Comparison of ENCODE assay signal across 20 cellular contexts in the genomic region with DNA sequence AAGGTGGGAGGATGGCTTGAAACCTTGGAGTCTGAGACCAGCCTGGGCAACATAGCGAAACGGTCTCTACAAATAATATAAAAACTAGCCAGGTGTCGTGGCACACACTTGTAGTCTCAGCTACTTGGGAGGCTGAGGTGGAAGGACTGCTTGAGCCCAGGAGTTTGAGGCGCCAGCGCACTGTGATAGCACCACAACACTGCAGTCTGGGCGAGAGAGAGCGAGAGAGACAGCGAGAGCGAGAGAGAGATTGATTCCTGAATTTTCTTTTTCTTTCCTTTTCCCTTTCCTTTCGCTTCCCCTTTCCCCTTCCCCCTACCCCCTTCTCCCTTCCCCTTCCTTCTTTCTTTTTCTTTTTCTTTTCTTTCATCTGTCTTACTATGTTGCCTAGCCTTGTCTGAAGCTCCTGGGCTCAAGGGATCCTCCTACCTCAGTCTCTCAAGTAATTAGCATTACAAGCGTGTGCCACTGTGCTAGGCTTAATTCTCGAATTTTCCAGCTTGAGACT.
DNase-seq lines count a peak whose midpoint lies in the region; ATAC-seq, FAIRE-seq and TF ChIP-seq lines count a peak whose summit lies in the region.
"Had no signal": no experiment of that assay in that cellular context is flagged by ENCODE, and none has a peak within 500 bp of the region (broad histone marks: within the 10 kb centered on the region; RNA-seq: fewer than 3 reads in every experiment).

No MANE protein-coding gene starts in this region.

- no peak for TF ChIP-seq RAD21 in K562 (CRISPR knock-in tag; conservative IDR thresholded peaks at IDR 0.05 in 1 of 2, IDR thresholded peaks at IDR 0.05 in 1 of 2)

- POLR2A ChIA-PET in PC-3 (lab: Charles Lee; ENCODE audit: unreplicated experiment) (no interaction called here), K562 (lab: Yijun Ruan, JAX) (interaction anchor here (0.9 to 1.4 kb wide), 5 partner anchors 9 to 228 kb away, joined by 3 to 6 read pairs (median 3); no protein-coding TSS in a partner anchor)

- no peak for FAIRE-seq in K562 (lab: Jason Lieb, UNC)
- FAIRE-seq: A204.1, G401.6 had no signal

- no peaks in the 10 kb centered on the region for H3K9me3 ChIP-seq in PC-3 (ENCODE audit: low read length)
- H3K9me3 ChIP-seq in K562 (replicated peaks; ENCODE audit: control insufficient read depth, insufficient read depth, low read depth, low read length): no peaks in the 10 kb centered on the region
- no peaks in the 10 kb centered on the region for H3K9me3 ChIP-seq in iPS-20b (ENCODE audit: insufficient read depth, low read depth, low read length)
- no peaks in the 10 kb centered on the region for H3K9me3 ChIP-seq in upper lobe of right lung
- H3K9me3 ChIP-seq: BLaER1, Caco-2, HAP-1 had no signal

- intact Hi-C loops in PC-3 (cut with micrococcal nuclease): loop anchor here (10.0 kb wide), 2 partner anchors 165 to 1025 kb away; a partner anchor contains a TSS
- intact Hi-C loops in K562 (cut with micrococcal nuclease): loop anchor here (2.0 kb wide), 1 partner anchor 87 kb away; no protein-coding TSS in a partner anchor
- intact Hi-C loops in upper lobe of right lung (cut with DNase I): loop anchor here (5.0 to 10.0 kb wide), 2 partner anchors 85 to 228 kb away; no protein-coding TSS in a partner anchor

- no peaks in the 10 kb centered on the region for H3K36me3 ChIP-seq in GM23338 (ENCODE audit: insufficient read depth)
- no peaks in the 10 kb centered on the region for H3K36me3 ChIP-seq in PC-3 (ENCODE audit: low read depth, low read length)
- H3K36me3 ChIP-seq in K562 (ENCODE audit: control insufficient read depth, insufficient read depth, low read length): no peaks in the 10 kb centered on the region
- no peaks in the 10 kb centered on the region for H3K36me3 ChIP-seq in iPS-20b (ENCODE audit: insufficient read depth, low read depth, low read length)
- H3K36me3 ChIP-seq in upper lobe of right lung: no peaks in the 10 kb centered on the region
- H3K36me3 ChIP-seq: BLaER1, HAP-1 had no signal

- TF ChIP-seq CTCF in GM23338 (conservative IDR thresholded peaks at IDR 0.05; ENCODE audit: low read depth in 2 of 2) (no peak), PC-3 (conservative IDR thresholded peaks at IDR 0.05; ENCODE audit: low read depth, low read length) (no peak), K562 (IDR thresholded peaks at IDR 0.05 in 2 of 3, conservative IDR thresholded peaks at IDR 0.05 in 1 of 3; ENCODE audit: insufficient read depth in 2 of 3, low read depth in 1 of 3, low read length in 3 of 3) (no peak), upper lobe of right lung (IDR thresholded peaks at IDR 0.05) (no peak)

- H3K9ac ChIP-seq in PC-3 (ENCODE audit: low read length): no peak overlapping the region
- no peak overlapping the region for H3K9ac ChIP-seq in K562 (ENCODE audit: insufficient read depth in 1 of 2, low read depth in 2 of 2, low read length in 2 of 2)
- H3K9ac ChIP-seq in iPS-20b (ENCODE audit: low read depth, low read length): no peak overlapping the region
- H3K9ac ChIP-seq: BLaER1 had no signal

- H3K27ac ChIP-seq in GM23338 (ENCODE audit: low read depth): no peak overlapping the region
- no peak overlapping the region for H3K27ac ChIP-seq in PC-3 (ENCODE audit: low read length)
- H3K27ac ChIP-seq in K562 (ENCODE audit: extremely low read depth, low read depth, low read length): no peak overlapping the region
- no peak overlapping the region for H3K27ac ChIP-seq in iPS-20b (ENCODE audit: low read length)
- no peak overlapping the region for H3K27ac ChIP-seq in upper lobe of right lung
- H3K27ac ChIP-seq: 22Rv1, BLaER1, C4-2B had no signal

- no peaks in the 10 kb centered on the region for H3K9me3 Mint-ChIP-seq in GM23338
- H3K9me3 Mint-ChIP-seq in T-helper 2 cell treated with Interferon-gamma antibody and Interleukin-4, amounts not matched to agents 5 μg/mL and 100 μg/mL, for 36 hours: no peaks in the 10 kb centered on the region
- H3K9me3 Mint-ChIP-seq: CD8-positive, alpha-beta T cell had no signal

- CTCF ChIA-PET in PC-3 (lab: Charles Lee): interaction anchor here (1.2 to 2.1 kb wide), 3 partner anchors 10 to 250 kb away, joined by 4 to 47 read pairs (median 7); no protein-coding TSS in a partner anchor
- CTCF ChIA-PET in K562 (lab: Yijun Ruan, JAX; ENCODE audit: low intra/inter-chr PET ratio): interaction anchor here (3.2 to 4.6 kb wide), 2 partner anchors 87 to 228 kb away, joined by 24 to 46 read pairs; no protein-coding TSS in a partner anchor

- H3K27me3 Mint-ChIP-seq in GM23338 (ENCODE audit: insufficient read depth, low read depth, poor library complexity): peaks cover 5% of the 10 kb centered on the region
- H3K27me3 Mint-ChIP-seq in T-helper 2 cell treated with Interferon-gamma antibody and Interleukin-4, amounts not matched to agents 5 μg/mL and 100 μg/mL, for 36 hours (ENCODE audit: low read depth): peaks cover 8% of the 10 kb centered on the region

- H3K79me2 ChIP-seq in GM23338 (replicated peaks; ENCODE audit: insufficient read depth) (no peaks in the 10 kb centered on the region), PC-3 (ENCODE audit: low read length) (no peaks in the 10 kb centered on the region), K562 (ENCODE audit: control insufficient read depth, insufficient read depth, low read length) (no peaks in the 10 kb centered on the region)

- peaks cover 11% of the 10 kb centered on the region for H3K4me1 Mint-ChIP-seq in GM23338
- no peaks in the 10 kb centered on the region for H3K4me1 Mint-ChIP-seq in T-helper 2 cell treated with Interferon-gamma antibody and Interleukin-4, amounts not matched to agents 5 μg/mL and 100 μg/mL, for 36 hours (ENCODE audit: low read depth)

- H3K9me2 ChIP-seq in GM23338 (ENCODE audit: insufficient read depth) (no peaks in the 10 kb centered on the region), PC-3 (replicated peaks; ENCODE audit: low read length) (no peaks in the 10 kb centered on the region)

- H4K20me1 ChIP-seq in GM23338 (replicated peaks; ENCODE audit: insufficient read depth) (no peaks in the 10 kb centered on the region), PC-3 (ENCODE audit: low read length) (no peaks in the 10 kb centered on the region), K562 (replicated peaks; ENCODE audit: control insufficient read depth, insufficient read depth, low read length) (no peaks in the 10 kb centered on the region)
- H4K20me1 ChIP-seq: BLaER1 had no signal

- no peak overlapping the region for H3K27ac Mint-ChIP-seq in GM23338
- no peak overlapping the region for H3K27ac Mint-ChIP-seq in T-helper 2 cell treated with Interferon-gamma antibody and Interleukin-4, amounts not matched to agents 5 μg/mL and 100 μg/mL, for 36 hours
- H3K27ac Mint-ChIP-seq: B cell; CD8-positive, alpha-beta T cell had no signal

- H3K4me1 ChIP-seq in GM23338 (ENCODE audit: insufficient read depth) (peaks cover 8% of the 10 kb centered on the region), PC-3 (ENCODE audit: insufficient read depth, low read length) (no peaks in the 10 kb centered on the region; the same call in 1 of the 2 replicates), K562 (replicated peaks in 1 of 2; ENCODE audit: control insufficient read depth in 2 of 2, insufficient read depth in 2 of 2, low read length in 2 of 2) (peaks cover 0 to 4% of the 10 kb centered on the region in 2 experiments; a peak in 2 of 5 replicates), iPS-20b (ENCODE audit: insufficient read depth, low read length) (peaks cover 3% of the 10 kb centered on the region; the same call in 1 of the 2 replicates), upper lobe of right lung (no peaks in the 10 kb centered on the region)
- H3K4me1 ChIP-seq: BLaER1 had no signal

- DNase-seq in GM23338 (ENCODE audit: low spot score): no peak
- no peak for DNase-seq in PC-3
- DNase-seq in K562 (ENCODE audit: extremely low read depth in 1 of 4, low spot score in 3 of 4): no peak
- DNase-seq in T-helper 2 cell treated with Interferon-gamma antibody and Interleukin-4, amounts not matched to agents 5 μg/mL and 100 μg/mL, for 36 hours (ENCODE audit: low spot score): no peak
- no peak for DNase-seq in NCI-H446 treated with DMSO at 0.1 percent for 48 hours (lab: John Stamatoyannopoulos, UW)
- DNase-seq in upper lobe of right lung: no peak
- DNase-seq: Caco-2; CD4-positive, CD25-positive, alpha-beta regulatory T cell; CD8-positive, alpha-beta T cell; DMS153; DND-41 had no signal

- H3K4me3 Mint-ChIP-seq in GM23338: no peak overlapping the region
- H3K4me3 Mint-ChIP-seq in T-helper 2 cell treated with Interferon-gamma antibody and Interleukin-4, amounts not matched to agents 5 μg/mL and 100 μg/mL, for 36 hours: no peak overlapping the region
- H3K4me3 Mint-ChIP-seq: B cell; CD4-positive, CD25-positive, alpha-beta regulatory T cell; CD8-positive, alpha-beta T cell had no signal

- WGBS in K562 (ENCODE audit: insufficient coverage, low coverage, missing lambda C conversion rate): 44% methylated on average over 11 of the region's 12 CpGs

- TF ChIP-seq EP300 in K562 (IDR thresholded peaks at IDR 0.05; ENCODE audit: low read length): no peak

- ATAC-seq in GM23338 (peak; percentile 58), PC-3 (no peak), K562 (peak; percentile 19; the same call in 1 of the 3 replicates), upper lobe of right lung (no peak), GM18502 (IDR thresholded peaks at IDR 0.05; ENCODE audit: poor library complexity, unreplicated experiment) (no peak)
- ATAC-seq: CD8-positive, alpha-beta T cell had no signal

- H3K4me3 ChIP-seq in GM23338: no peak overlapping the region
- H3K4me3 ChIP-seq in PC-3 (ENCODE audit: low read length): no peak overlapping the region
- H3K4me3 ChIP-seq in K562: no peak overlapping the region
- 0 out of 2 replicates have a peak overlapping the region, but pooled peaks have one; percentile 13 for H3K4me3 ChIP-seq in iPS-20b (ENCODE audit: low read length)
- H3K4me3 ChIP-seq in upper lobe of right lung: no peak overlapping the region
- H3K4me3 ChIP-seq: BLaER1, HAP-1 had no signal

- no peak for TF ChIP-seq POLR2A in K562 (conservative IDR thresholded peaks at IDR 0.05)

- H3K9me1 ChIP-seq in K562 (ENCODE audit: control insufficient read depth, insufficient read depth, low read length): no peaks in the 10 kb centered on the region

- in situ Hi-C loops in K562 (cut with MboI): loop anchor here (5.0 kb wide), 2 partner anchors 88 to 228 kb away; no protein-coding TSS in a partner anchor

- no peaks in the 10 kb centered on the region for H3K27me3 ChIP-seq in GM23338 (ENCODE audit: insufficient read depth)
- no peaks in the 10 kb centered on the region for H3K27me3 ChIP-seq in PC-3 (ENCODE audit: low read length)
- H3K27me3 ChIP-seq in K562 (ENCODE audit: control insufficient read depth in 2 of 2, insufficient read depth in 2 of 2, low read length in 2 of 2): no peaks in the 10 kb centered on the region
- H3K27me3 ChIP-seq in iPS-20b (ENCODE audit: insufficient read depth, low read length): no peaks in the 10 kb centered on the region
- no peaks in the 10 kb centered on the region for H3K27me3 ChIP-seq in upper lobe of right lung
- H3K27me3 ChIP-seq: BLaER1 had no signal

- BruUV-seq in PC-3 (replicated peaks; lab: Mats Ljungman, UMichigan) (no TSS peak), K562 (replicated peaks; lab: Mats Ljungman, UMichigan) (no TSS peak)

- H3F3A ChIP-seq in GM23338 (replicated peaks; ENCODE audit: low read depth) (no peaks in the 10 kb centered on the region), PC-3 (ENCODE audit: low read length, unreplicated experiment) (no peaks in the 10 kb centered on the region)

- H3K4me2 ChIP-seq in GM23338: peak overlapping the region; percentile 69
- no peak overlapping the region for H3K4me2 ChIP-seq in PC-3 (ENCODE audit: low read length)
- no peak overlapping the region; the same call in 1 of the 2 replicates for H3K4me2 ChIP-seq in K562 (ENCODE audit: insufficient read depth, low read length)
- H3K4me2 ChIP-seq: BLaER1 had no signal

- no peaks in the 10 kb centered on the region for H3K36me3 Mint-ChIP-seq in GM23338 (ENCODE audit: low read depth)
- H3K36me3 Mint-ChIP-seq in T-helper 2 cell treated with Interferon-gamma antibody and Interleukin-4, amounts not matched to agents 5 μg/mL and 100 μg/mL, for 36 hours (ENCODE audit: low read depth): no peaks in the 10 kb centered on the region
- H3K36me3 Mint-ChIP-seq: CD4-positive, CD25-positive, alpha-beta regulatory T cell; CD8-positive, alpha-beta T cell had no signal

- H2AFZ ChIP-seq in GM23338 (peak overlapping the region; percentile 98), PC-3 (ENCODE audit: low read length) (0 out of 2 replicates have a peak overlapping the region, but pooled peaks have one; percentile 16), K562 (ENCODE audit: low read depth, low read length) (0 out of 2 replicates have a peak overlapping the region, but pooled peaks have one; percentile 18)

Comparison
In these comparisons a context has a peak if more than half of its experiments do, and no peak if none do; other contexts are left out.
1. ATAC-seq: peak in GM23338 (single experiment) and K562 (single experiment); none in PC-3 (single experiment), upper lobe of right lung (single experiment) and GM18502 (single experiment).
2. H2AFZ ChIP-seq: peak in every context shown above with its lines; median percentile 98 in GM23338; 18 in K562; 16 in PC-3.